10 cellular contexts compared by ENCODE assay signal in the genomic region with DNA sequence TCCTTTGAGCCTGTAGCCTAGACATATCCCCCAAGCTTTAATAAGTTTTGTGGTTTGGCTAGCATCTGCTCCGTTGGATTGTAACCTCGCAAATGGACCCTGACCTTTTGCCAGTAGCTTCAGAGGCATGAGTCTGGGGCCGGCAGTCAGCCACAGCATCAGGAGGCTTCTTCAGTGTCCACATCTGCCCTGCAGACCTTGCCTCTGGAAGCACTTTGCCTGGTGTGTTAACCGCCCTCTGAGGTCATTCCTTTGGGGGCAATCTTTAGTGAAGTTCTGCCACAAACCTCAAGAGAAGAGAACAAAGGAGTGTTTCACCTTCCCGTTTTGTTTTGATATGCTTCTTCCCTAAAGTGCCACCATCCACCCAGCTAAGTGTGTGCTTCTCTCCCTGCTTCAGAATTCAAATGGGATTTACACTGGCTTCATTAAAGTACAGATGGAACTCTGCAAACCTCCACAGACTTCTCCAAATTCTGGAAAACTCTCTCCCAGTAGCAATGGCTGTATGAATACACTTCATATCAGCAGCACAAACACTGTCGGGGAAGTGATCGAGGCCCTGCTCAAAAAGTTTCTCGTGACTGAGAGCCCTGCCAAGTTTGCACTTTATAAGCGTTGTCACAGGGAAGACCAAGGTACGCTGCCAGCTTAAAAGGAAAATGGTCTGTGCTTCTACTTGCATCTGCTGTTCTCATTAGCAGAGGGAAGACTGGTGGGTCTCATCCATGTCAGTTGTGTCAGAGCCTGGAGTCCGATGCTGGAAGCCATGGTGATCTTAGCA.
DNase-seq lines count a peak whose midpoint lies in the region; ATAC-seq and TF ChIP-seq lines count a peak whose summit lies in the region.
"Had no signal": no experiment of that assay in that cellular context is flagged by ENCODE, and none has a peak within 500 bp of the region (broad histone marks: within the 10 kb centered on the region; RNA-seq: fewer than 3 reads in every experiment).

No MANE protein-coding gene starts in this region.

- peaks cover 0 to 6% of the 10 kb centered on the region in 2 donors for H3K4me1 ChIP-seq in aorta (ENCODE audit: control insufficient read depth in 1 of 2, insufficient read depth in 2 of 2, low read length in 2 of 2)
- H3K4me1 ChIP-seq: parathyroid adenoma had no signal

- peak overlapping the region; percentile 27 for H3K4me3 Mint-ChIP-seq in activated naive CD8-positive, alpha-beta T cell treated with anti-CD3 and anti-CD28 coated beads, Interleukin-2, amount 50 U/mL, for 24 hours
- no peak overlapping the region for H3K4me3 Mint-ChIP-seq in memory B cell

- H3K4me1 Mint-ChIP-seq in activated naive CD8-positive, alpha-beta T cell treated with anti-CD3 and anti-CD28 coated beads, Interleukin-2, amount 50 U/mL, for 24 hours, result peaks cover 71% of the 10 kb centered on the region
- H3K4me1 Mint-ChIP-seq in memory B cell, result peaks cover 14% of the 10 kb centered on the region

- H3K27ac Mint-ChIP-seq in activated naive CD8-positive, alpha-beta T cell treated with anti-CD3 and anti-CD28 coated beads, Interleukin-2, amount 50 U/mL, for 24 hours, result peak overlapping the region; percentile 75
- peak overlapping the region; percentile 50 for H3K27ac Mint-ChIP-seq in memory B cell

- intact Hi-C loops in Right ventricle myocardium superior (cut with DNase I) (no loop called here), Right ventricle myocardium inferior (cut with DNase I) (no loop called here), aorta (cut with DNase I) (loop anchor here in 1 of 2 donors (5.0 kb wide), 1 partner anchor 76 kb away; the partner anchor contains the start of gene RASSF3)

- peaks cover 3 to 5% of the 10 kb centered on the region in 2 donors for H3K36me3 ChIP-seq in aorta (ENCODE audit: control insufficient read depth in 1 of 2, insufficient read depth in 2 of 2, low read length in 1 of 2)

- no peaks in the 10 kb centered on the region for H3K27me3 Mint-ChIP-seq in activated naive CD8-positive, alpha-beta T cell treated with anti-CD3 and anti-CD28 coated beads, Interleukin-2, amount 50 U/mL, for 24 hours
- no peaks in the 10 kb centered on the region for H3K27me3 Mint-ChIP-seq in memory B cell

- DNase-seq in Right ventricle myocardium superior (no peak), Right ventricle myocardium inferior (ENCODE audit: missing footprints) (no peak), memory B cell (ENCODE audit: low spot score in 2 of 2) (no peak), aorta (no peak), activated gamma-delta T cell (lab: John Stamatoyannopoulos, UW) (no peak), GM10266 (ENCODE audit: extremely low spot score) (no peak)
- DNase-seq in activated naive CD8-positive, alpha-beta T cell treated with anti-CD3 and anti-CD28 coated beads, Interleukin-2, amount 50 U/mL, for 24 hours, result no peak
- DNase-seq in activated CD4-positive, CD25-positive, alpha-beta regulatory T cell (lab: John Stamatoyannopoulos, UW), result no peak
- DNase-seq: RPMI8226 had no signal

- peaks cover 53% of the 10 kb centered on the region for H3K36me3 Mint-ChIP-seq in activated naive CD8-positive, alpha-beta T cell treated with anti-CD3 and anti-CD28 coated beads, Interleukin-2, amount 50 U/mL, for 24 hours (ENCODE audit: low read depth)
- H3K36me3 Mint-ChIP-seq in memory B cell, result peaks cover 24% of the 10 kb centered on the region

- H3K4me3 ChIP-seq in aorta (ENCODE audit: low read length in 2 of 2), result no peak overlapping the region

- H3K9me3 ChIP-seq in aorta (ENCODE audit: control insufficient read depth, low read length), result no peaks in the 10 kb centered on the region

- no peak for TF ChIP-seq CTCF in GM10266 (IDR thresholded peaks at IDR 0.05; ENCODE audit: control insufficient read depth, insufficient read depth, low read depth, missing control alignments)

- H3K9me3 Mint-ChIP-seq in activated naive CD8-positive, alpha-beta T cell treated with anti-CD3 and anti-CD28 coated beads, Interleukin-2, amount 50 U/mL, for 24 hours, result peaks cover 4% of the 10 kb centered on the region
- H3K9me3 Mint-ChIP-seq in memory B cell, result no peaks in the 10 kb centered on the region

- peak overlapping the region; percentile 5 to 37 for H3K27ac ChIP-seq in aorta (ENCODE audit: low read depth in 1 of 2, low read length in 2 of 2)
- H3K27ac ChIP-seq: parathyroid adenoma had no signal

- no peaks in the 10 kb centered on the region for H3K27me3 ChIP-seq in aorta (ENCODE audit: control insufficient read depth in 1 of 2, insufficient read depth in 2 of 2, low read length in 1 of 2)

- 18 to 21% methylated on average over 11 of the region's 11 CpGs for WGBS in aorta, 2 donors

- ATAC-seq in Right ventricle myocardium superior (ENCODE audit: poor library complexity) (peak; percentile 31), Right ventricle myocardium inferior (no peak), memory B cell (ENCODE audit: low read depth) (no peak), aorta (ENCODE audit: low FRiP score) (no peak)
- peak; percentile 55 for ATAC-seq in activated naive CD8-positive, alpha-beta T cell treated with anti-CD3 and anti-CD28 coated beads, Interleukin-2, amount 50 U/mL, for 24 hours

Comparison
In these comparisons a context has a peak if more than half of its experiments do, and no peak if none do; other contexts are left out.
1. ATAC-seq: peak in Right ventricle myocardium superior (single experiment) and activated naive CD8-positive, alpha-beta T cell treated with anti-CD3 and anti-CD28 coated beads, Interleukin-2, amount 50 U/mL, for 24 hours (single experiment); none in Right ventricle myocardium inferior (single experiment), memory B cell (single experiment) and aorta (single experiment).